Comparison of ENCODE assay signal across 1 cellular context in genomic region chr1:156682166-156682890, GRCh38.
TF ChIP-seq lines count a peak whose summit lies in the region.

No MANE protein-coding gene starts in this region.

TF ChIP-seq in WTC11, 78 proteins besides CTCF, POLR2A, EP300 and RAD21 (continued from another document):
- TF ChIP-seq ARID4B (CRISPR knock-in tag; IDR thresholded peaks at IDR 0.05; ENCODE audit: borderline replicate concordance) (no peak), USF1 (CRISPR knock-in tag; IDR thresholded peaks at IDR 0.05) (no peak), TCF7 (CRISPR knock-in tag; IDR thresholded peaks at IDR 0.05; ENCODE audit: low read depth) (no peak), GTF2I (CRISPR knock-in tag; conservative IDR thresholded peaks at IDR 0.05) (no peak), ZNF396 (CRISPR knock-in tag; IDR thresholded peaks at IDR 0.05; ENCODE audit: borderline replicate concordance) (no peak), ZBTB21 (CRISPR knock-in tag; IDR thresholded peaks at IDR 0.05; ENCODE audit: borderline replicate concordance) (no peak), ERG (CRISPR knock-in tag; IDR thresholded peaks at IDR 0.05) (no peak)
